9 cellular contexts compared by ENCODE assay signal in genomic region chr1:160629286-160630210, GRCh38. TPM values are rescaled to one million over a fixed set of nuclear protein-coding genes. Genes with fewer than 3 reads are reported as not detected.
A peak's percentile ranks its signal among the peaks of the same experiment; 100 is the strongest.
DNase-seq lines count a peak whose midpoint lies in the region; ATAC-seq, FAIRE-seq and TF ChIP-seq lines count a peak whose summit lies in the region.
"Had no signal": no experiment of that assay in that cellular context is flagged by ENCODE, and none has a peak within 500 bp of the region (broad histone marks: within the 10 kb centered on the region; RNA-seq: fewer than 3 reads in every experiment).

No MANE protein-coding gene starts in this region.

- peaks cover 3% of the 10 kb centered on the region for H3K27me3 Mint-ChIP-seq in IgD-negative memory B cell
- no peaks in the 10 kb centered on the region for H3K27me3 Mint-ChIP-seq in activated CD8-positive, alpha-beta T cell treated with anti-CD3 and anti-CD28 coated beads for 36 hours

- WGBS in heart left ventricle, 4 donors: 49 to 64% (median 58%) methylated on average over 19 of the region's 19 CpGs

- peak overlapping the region in 3 of 12 donors; percentile 13 to 88 (median 14) for H3K27ac ChIP-seq in heart left ventricle
- H3K27ac ChIP-seq: HL-60 had no signal

- no peaks in the 10 kb centered on the region for H3K27me3 ChIP-seq in heart left ventricle

- peaks cover 0 to 92% (median 1%) of the 10 kb centered on the region in 12 donors for H3K4me1 ChIP-seq in heart left ventricle

- POLR2A ChIA-PET in activated CD8-positive, alpha-beta T cell treated with anti-CD3 and anti-CD28 coated beads for 36 hours (lab: Charles Lee): interaction anchor here (0.9 to 6.4 kb wide), 9 partner anchors 8 to 79 kb away, joined by 3 to 38 read pairs (median 7); partner anchors contain the start of gene SLAMF1

- CTCF ChIA-PET in activated CD8-positive, alpha-beta T cell treated with anti-CD3 and anti-CD28 coated beads for 36 hours (lab: Charles Lee): interaction anchor here (0.7 to 4.3 kb wide), 9 partner anchors 8 to 139 kb away, joined by 3 to 28 read pairs (median 6); no protein-coding TSS in a partner anchor

- TF ChIP-seq CTCF in activated CD8-positive, alpha-beta T cell treated with anti-CD3 and anti-CD28 coated beads for 36 hours (IDR thresholded peaks at IDR 0.05): no peak
- TF ChIP-seq CTCF in heart left ventricle (IDR thresholded peaks at IDR 0.05): no peak

- peak; percentile 30 for ATAC-seq in activated CD8-positive, alpha-beta T cell treated with anti-CD3 and anti-CD28 coated beads for 36 hours
- ATAC-seq in heart left ventricle: peak; percentile 13 to 72 (median 60)
- no peak for ATAC-seq in HG03097 (IDR thresholded peaks at IDR 0.05; ENCODE audit: low FRiP score, unreplicated experiment)
- ATAC-seq in GM19395 (IDR thresholded peaks at IDR 0.05; ENCODE audit: unreplicated experiment): no peak

- H3K4me1 Mint-ChIP-seq in IgD-negative memory B cell: peaks cover 50 to 64% (median 56%) of the 10 kb centered on the region in 3 donors
- peaks cover 95% of the 10 kb centered on the region for H3K4me1 Mint-ChIP-seq in activated CD8-positive, alpha-beta T cell treated with anti-CD3 and anti-CD28 coated beads for 36 hours (ENCODE audit: low read depth)

- intact Hi-C loops in activated CD8-positive, alpha-beta T cell treated with anti-CD3 and anti-CD28 coated beads for 36 hours (cut with micrococcal nuclease): loop anchor here (5.0 kb wide), 2 partner anchors 53 to 83 kb away; partner anchors contain the start of gene CD48
- intact Hi-C loops in heart left ventricle (cut with DNase I): no loop called here

- H3K4me3 ChIP-seq in heart left ventricle: peak overlapping the region in 1 of 12 donors; percentile 10

- H3K36me3 Mint-ChIP-seq in IgD-negative memory B cell: peaks cover 9% of the 10 kb centered on the region
- H3K36me3 Mint-ChIP-seq in activated CD8-positive, alpha-beta T cell treated with anti-CD3 and anti-CD28 coated beads for 36 hours (ENCODE audit: low read depth): peaks cover 86% of the 10 kb centered on the region

- H3K36me3 ChIP-seq in heart left ventricle: no peaks in the 10 kb centered on the region

- peak overlapping the region in 2 of 4 donors; percentile 42 to 63 for H3K4me3 Mint-ChIP-seq in IgD-negative memory B cell
- H3K4me3 Mint-ChIP-seq in activated CD8-positive, alpha-beta T cell treated with anti-CD3 and anti-CD28 coated beads for 36 hours: peak overlapping the region; percentile 67

- FAIRE-seq in urothelium cell line (lab: Jason Lieb, UNC): no peak

- no peak for TF ChIP-seq POLR2A in heart left ventricle (IDR thresholded peaks at IDR 0.05)

- peak; percentile 90 for DNase-seq in activated CD8-positive, alpha-beta T cell treated with anti-CD3 and anti-CD28 coated beads for 36 hours
- DNase-seq in heart left ventricle: peak; percentile 39 to 68 (median 59)
- peak; percentile 62 for DNase-seq in stimulated activated CD4-positive, alpha-beta T cell treated with anti-CD3 and anti-CD28 coated beads, Interleukin-2, amount 100 ng/mL, for 4 hours (ENCODE audit: low read depth)
- DNase-seq in EL: no peak
- DNase-seq in urothelium cell line (ENCODE audit: low spot score): no peak

- peaks cover 0 to 1% (median 1%) of the 10 kb centered on the region in 3 donors for H3K9me3 Mint-ChIP-seq in IgD-negative memory B cell
- H3K9me3 Mint-ChIP-seq in activated CD8-positive, alpha-beta T cell treated with anti-CD3 and anti-CD28 coated beads for 36 hours: no peaks in the 10 kb centered on the region

- peak overlapping the region; percentile 17 to 87 (median 55) for H3K27ac Mint-ChIP-seq in IgD-negative memory B cell
- H3K27ac Mint-ChIP-seq in activated CD8-positive, alpha-beta T cell treated with anti-CD3 and anti-CD28 coated beads for 36 hours: peak overlapping the region; percentile 98

- no peaks in the 10 kb centered on the region for H3K9me3 ChIP-seq in heart left ventricle

RNA-seq across cellular contexts. Expression of gene SLAMF1, which starts 17.3 kb away (rescaled TPM):
- polyA plus RNA-seq in IgD-negative memory B cell: 17.2 TPM
- 10 to 100 TPM; 65.9 to 67.8 TPM for total RNA-seq in activated CD8-positive, alpha-beta T cell treated with anti-CD3 and anti-CD28 coated beads for 36 hours
- 1 to 10 TPM in 1 of 9 donors, under 1 TPM in 3, not detected in 5; 0.14 to 4.3 (median 0.60) TPM for total RNA-seq in heart left ventricle
- under 1 TPM; 0.21 to 0.80 TPM for polyA plus RNA-seq in heart left ventricle

RNA-seq across cellular contexts. Expression of gene CD84, which starts 50.3 kb away (rescaled TPM):
- polyA plus RNA-seq in IgD-negative memory B cell (8.7 TPM), heart left ventricle (under 1 TPM; 0.49 to 0.61 TPM)
- total RNA-seq in activated CD8-positive, alpha-beta T cell treated with anti-CD3 and anti-CD28 coated beads for 36 hours: 10 to 100 TPM; 18.1 to 20.1 TPM
- total RNA-seq in heart left ventricle: 10 to 100 TPM in 2 of 9 donors, 1 to 10 TPM in 6, under 1 TPM in 1; 0.90 to 36.2 (median 1.4) TPM

Comparison
In these comparisons a context has a peak if more than half of its experiments do, and no peak if none do; other contexts are left out.
1. ATAC-seq: peak in activated CD8-positive, alpha-beta T cell treated with anti-CD3 and anti-CD28 coated beads for 36 hours (single experiment) and heart left ventricle (4 of 4); none in HG03097 (single experiment) and GM19395 (single experiment).
2. DNase-seq: peak in activated CD8-positive, alpha-beta T cell treated with anti-CD3 and anti-CD28 coated beads for 36 hours (single experiment), heart left ventricle (5 of 5) and stimulated activated CD4-positive, alpha-beta T cell treated with anti-CD3 and anti-CD28 coated beads, Interleukin-2, amount 100 ng/mL, for 4 hours (single experiment); none in EL (single experiment) and urothelium cell line (single experiment).
3. RNA of gene SLAMF1, which starts 17.3 kb away (total RNA-seq): 65.9 to 67.8 TPM in activated CD8-positive, alpha-beta T cell treated with anti-CD3 and anti-CD28 coated beads for 36 hours; 0.14 to 4.3 TPM in heart left ventricle; every median in the first group is over 10 times any median in the second.